ENCODE assay signal across 2 cellular contexts in the genomic region with DNA sequence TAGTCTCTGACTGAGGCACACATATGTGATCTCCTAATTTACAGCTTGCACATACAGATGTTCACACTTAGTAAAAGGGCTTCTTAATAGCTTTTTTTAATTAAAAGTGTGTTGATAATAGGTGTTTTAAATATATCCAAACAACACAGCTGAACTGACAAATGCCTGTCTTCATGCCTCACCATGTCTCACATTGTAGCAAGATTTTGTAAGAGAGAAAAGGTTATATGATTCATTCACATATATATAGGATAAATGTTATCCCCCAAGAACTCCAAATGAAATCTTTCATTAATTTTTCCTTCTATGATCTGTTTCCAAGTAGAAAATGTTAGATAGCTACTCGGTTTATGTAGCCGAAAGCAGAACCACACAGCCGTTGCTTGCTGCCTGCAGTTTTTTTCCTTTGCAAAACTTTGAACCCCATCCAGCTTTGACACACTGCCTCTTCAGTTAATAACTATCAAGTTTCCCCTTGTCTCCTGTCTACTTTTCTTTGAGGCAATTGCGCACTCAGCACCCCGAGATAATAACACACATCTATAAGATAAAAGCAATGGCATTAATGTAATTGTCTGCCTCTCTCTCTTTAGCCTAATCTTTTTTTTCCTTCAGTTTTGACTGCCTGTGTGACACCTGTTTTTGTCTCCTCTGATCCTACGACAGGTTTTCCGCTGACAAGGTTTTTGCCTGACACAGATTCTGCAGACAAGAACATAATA.
TF ChIP-seq lines count a peak whose summit lies in the region.

No MANE protein-coding gene starts in this region.

TF ChIP-seq in liver, 16 proteins besides CTCF, POLR2A, EP300 and RAD21:
- TF ChIP-seq ZBTB33 (IDR thresholded peaks at IDR 0.05) (no peak), TAF1 (conservative IDR thresholded peaks at IDR 0.05) (no peak), FOXA1 (IDR thresholded peaks at IDR 0.05) (no peak), HNF4A (conservative IDR thresholded peaks at IDR 0.05) (no peak), FOXA2 (IDR thresholded peaks at IDR 0.05) (no peak), SP1 (IDR thresholded peaks at IDR 0.05) (no peak), HNF4G (IDR thresholded peaks at IDR 0.05) (no peak), EGR1 (IDR thresholded peaks at IDR 0.05; ENCODE audit: low read depth in 2 of 2) (no peak), YY1 (IDR thresholded peaks at IDR 0.05) (no peak), NR2F2 (IDR thresholded peaks at IDR 0.05) (no peak), JUND (IDR thresholded peaks at IDR 0.05) (no peak)
- TF ChIP-seq, protein P1, sequence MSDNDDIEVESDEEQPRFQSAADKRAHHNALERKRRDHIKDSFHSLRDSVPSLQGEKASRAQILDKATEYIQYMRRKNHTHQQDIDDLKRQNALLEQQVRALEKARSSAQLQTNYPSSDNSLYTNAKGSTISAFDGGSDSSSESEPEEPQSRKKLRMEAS (IDR thresholded peaks at IDR 0.05) = no peak
- TF ChIP-seq, protein P2, sequence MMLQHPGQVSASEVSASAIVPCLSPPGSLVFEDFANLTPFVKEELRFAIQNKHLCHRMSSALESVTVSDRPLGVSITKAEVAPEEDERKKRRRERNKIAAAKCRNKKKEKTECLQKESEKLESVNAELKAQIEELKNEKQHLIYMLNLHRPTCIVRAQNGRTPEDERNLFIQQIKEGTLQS (IDR thresholded peaks at IDR 0.05) = no peak
TF ChIP-seq in liver: peak in this region for 0.

TF ChIP-seq in HepG2, 621 proteins besides CTCF, POLR2A, EP300 and RAD21 (continued from another document):
- TF ChIP-seq, protein P3, sequence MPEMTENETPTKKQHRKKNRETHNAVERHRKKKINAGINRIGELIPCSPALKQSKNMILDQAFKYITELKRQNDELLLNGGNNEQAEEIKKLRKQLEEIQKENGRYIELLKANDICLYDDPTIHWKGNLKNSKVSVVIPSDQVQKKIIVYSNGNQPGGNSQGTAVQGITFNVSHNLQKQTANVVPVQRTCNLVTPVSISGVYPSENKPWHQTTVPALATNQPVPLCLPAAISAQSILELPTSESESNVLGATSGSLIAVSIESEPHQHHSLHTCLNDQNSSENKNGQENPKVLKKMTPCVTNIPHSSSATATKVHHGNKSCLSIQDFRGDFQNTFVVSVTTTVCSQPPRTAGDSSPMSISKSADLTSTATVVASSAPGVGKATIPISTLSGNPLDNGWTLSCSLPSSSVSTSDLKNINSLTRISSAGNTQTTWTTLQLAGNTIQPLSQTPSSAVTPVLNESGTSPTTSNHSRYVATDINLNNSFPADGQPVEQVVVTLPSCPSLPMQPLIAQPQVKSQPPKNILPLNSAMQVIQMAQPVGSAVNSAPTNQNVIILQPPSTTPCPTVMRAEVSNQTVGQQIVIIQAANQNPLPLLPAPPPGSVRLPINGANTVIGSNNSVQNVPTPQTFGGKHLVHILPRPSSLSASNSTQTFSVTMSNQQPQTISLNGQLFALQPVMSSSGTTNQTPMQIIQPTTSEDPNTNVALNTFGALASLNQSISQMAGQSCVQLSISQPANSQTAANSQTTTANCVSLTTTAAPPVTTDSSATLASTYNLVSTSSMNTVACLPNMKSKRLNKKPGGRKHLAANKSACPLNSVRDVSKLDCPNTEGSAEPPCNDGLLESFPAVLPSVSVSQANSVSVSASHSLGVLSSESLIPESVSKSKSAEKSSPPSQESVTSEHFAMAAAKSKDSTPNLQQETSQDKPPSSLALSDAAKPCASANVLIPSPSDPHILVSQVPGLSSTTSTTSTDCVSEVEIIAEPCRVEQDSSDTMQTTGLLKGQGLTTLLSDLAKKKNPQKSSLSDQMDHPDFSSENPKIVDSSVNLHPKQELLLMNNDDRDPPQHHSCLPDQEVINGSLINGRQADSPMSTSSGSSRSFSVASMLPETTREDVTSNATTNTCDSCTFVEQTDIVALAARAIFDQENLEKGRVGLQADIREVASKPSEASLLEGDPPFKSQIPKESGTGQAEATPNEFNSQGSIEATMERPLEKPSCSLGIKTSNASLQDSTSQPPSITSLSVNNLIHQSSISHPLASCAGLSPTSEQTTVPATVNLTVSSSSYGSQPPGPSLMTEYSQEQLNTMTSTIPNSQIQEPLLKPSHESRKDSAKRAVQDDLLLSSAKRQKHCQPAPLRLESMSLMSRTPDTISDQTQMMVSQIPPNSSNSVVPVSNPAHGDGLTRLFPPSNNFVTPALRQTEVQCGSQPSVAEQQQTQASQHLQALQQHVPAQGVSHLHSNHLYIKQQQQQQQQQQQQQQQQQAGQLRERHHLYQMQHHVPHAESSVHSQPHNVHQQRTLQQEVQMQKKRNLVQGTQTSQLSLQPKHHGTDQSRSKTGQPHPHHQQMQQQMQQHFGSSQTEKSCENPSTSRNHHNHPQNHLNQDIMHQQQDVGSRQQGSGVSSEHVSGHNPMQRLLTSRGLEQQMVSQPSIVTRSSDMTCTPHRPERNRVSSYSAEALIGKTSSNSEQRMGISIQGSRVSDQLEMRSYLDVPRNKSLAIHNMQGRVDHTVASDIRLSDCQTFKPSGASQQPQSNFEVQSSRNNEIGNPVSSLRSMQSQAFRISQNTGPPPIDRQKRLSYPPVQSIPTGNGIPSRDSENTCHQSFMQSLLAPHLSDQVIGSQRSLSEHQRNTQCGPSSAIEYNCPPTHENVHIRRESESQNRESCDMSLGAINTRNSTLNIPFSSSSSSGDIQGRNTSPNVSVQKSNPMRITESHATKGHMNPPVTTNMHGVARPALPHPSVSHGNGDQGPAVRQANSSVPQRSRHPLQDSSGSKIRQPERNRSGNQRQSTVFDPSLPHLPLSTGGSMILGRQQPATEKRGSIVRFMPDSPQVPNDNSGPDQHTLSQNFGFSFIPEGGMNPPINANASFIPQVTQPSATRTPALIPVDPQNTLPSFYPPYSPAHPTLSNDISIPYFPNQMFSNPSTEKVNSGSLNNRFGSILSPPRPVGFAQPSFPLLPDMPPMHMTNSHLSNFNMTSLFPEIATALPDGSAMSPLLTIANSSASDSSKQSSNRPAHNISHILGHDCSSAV (CRISPR knock-in tag; IDR thresholded peaks at IDR 0.05; ENCODE audit: borderline replicate concordance) = no peak
- no peak for TF ChIP-seq ZNF580 (CRISPR knock-in tag; IDR thresholded peaks at IDR 0.05; ENCODE audit: borderline replicate concordance, low read depth)
